ENCODE assay signal across 8 cellular contexts in genomic region chr11:108664241-108664640, GRCh38. TPM values are rescaled to one million over a fixed set of nuclear protein-coding genes. Genes with fewer than 3 reads are reported as not detected.
DNase-seq lines count a peak whose midpoint lies in the region; ATAC-seq and TF ChIP-seq lines count a peak whose summit lies in the region.

No MANE protein-coding gene starts in this region.

- H3K9me3 ChIP-seq in colonic mucosa, result no peaks in the 10 kb centered on the region
- H3K9me3 ChIP-seq in naive thymus-derived CD4-positive, alpha-beta T cell (ENCODE audit: control insufficient read depth in 2 of 3, low read length in 3 of 3), result no peaks in the 10 kb centered on the region

- DNase-seq in AG04449 (ENCODE audit: low read depth, low spot score), result no peak
- no peak for DNase-seq in Jurkat, Clone E6-1 (ENCODE audit: low read depth, low spot score)
- DNase-seq in colonic mucosa, result no peak
- DNase-seq in naive thymus-derived CD4-positive, alpha-beta T cell, result no peak
- DNase-seq in NCI-H2196 (lab: John Stamatoyannopoulos, UW; ENCODE audit: unreplicated experiment), result no peak
- DNase-seq in OCI-M1 (lab: John Stamatoyannopoulos, UW), result no peak
- no peak for DNase-seq in epidermal melanocyte (ENCODE audit: insufficient read length, low spot score)

- no peaks in the 10 kb centered on the region for H3K4me1 ChIP-seq in colonic mucosa
- peaks cover 18 to 22% of the 10 kb centered on the region in 2 donors for H3K4me1 ChIP-seq in naive thymus-derived CD4-positive, alpha-beta T cell (ENCODE audit: control insufficient read depth in 2 of 2, insufficient read depth in 2 of 2, low read length in 2 of 2)

- CTCF ChIA-PET in AG04449 (lab: Yijun Ruan, JAX), result interaction anchor here (0.6 to 3.2 kb wide), 4 partner anchors 12 to 1273 kb away, joined by 3 to 14 read pairs (median 6); partner anchors contain the start of gene ATM
- CTCF ChIA-PET in naive thymus-derived CD4-positive, alpha-beta T cell (lab: Charles Lee), result interaction anchor here (0.7 to 1.5 kb wide), 4 partner anchors 16 to 992 kb away, joined by 3 to 7 read pairs (median 6); partner anchors contain the start of gene CUL5

- POLR2A ChIA-PET in AG04449 (lab: Yijun Ruan, JAX), result interaction anchor here (0.6 to 0.9 kb wide), 2 partner anchors 197 to 446 kb away, joined by 3 read pairs; partner anchors contain the start of gene C11orf65
- POLR2A ChIA-PET in naive thymus-derived CD4-positive, alpha-beta T cell (lab: Charles Lee), result interaction anchor here (0.7 to 1.6 kb wide), 5 partner anchors 71 to 655 kb away, joined by 3 to 10 read pairs (median 4); partner anchors contain the start of genes C11orf65, CUL5 and EXPH5

- H3K36me3 Mint-ChIP-seq in naive thymus-derived CD4-positive, alpha-beta T cell, result peaks cover 0 to 11% (median 6%) of the 10 kb centered on the region in 5 donors

- H3K27ac ChIP-seq in colonic mucosa, result no peak overlapping the region
- H3K27ac ChIP-seq in naive thymus-derived CD4-positive, alpha-beta T cell (ENCODE audit: low read depth, low read length), result peak overlapping the region; percentile 74

- H3K27me3 ChIP-seq in colonic mucosa, result no peaks in the 10 kb centered on the region
- H3K27me3 ChIP-seq in naive thymus-derived CD4-positive, alpha-beta T cell (ENCODE audit: control insufficient read depth in 2 of 2, insufficient read depth in 2 of 2, low read length in 2 of 2), result no peaks in the 10 kb centered on the region

- ATAC-seq in naive thymus-derived CD4-positive, alpha-beta T cell, result no peak
- ATAC-seq in HG02973 (IDR thresholded peaks at IDR 0.05; ENCODE audit: unreplicated experiment), result no peak

- H3K4me3 ChIP-seq in AG04449 (ENCODE audit: low read depth, low read length) (peak overlapping the region; percentile 46), colonic mucosa (peak overlapping the region; percentile 88)
- H3K4me3 ChIP-seq in Jurkat, Clone E6-1 (ENCODE audit: low read length), result peak overlapping the region; percentile 81
- H3K4me3 ChIP-seq in naive thymus-derived CD4-positive, alpha-beta T cell (ENCODE audit: low read length), result peak overlapping the region; percentile 80

- H3K36me3 ChIP-seq in colonic mucosa, result no peaks in the 10 kb centered on the region
- H3K36me3 ChIP-seq in naive thymus-derived CD4-positive, alpha-beta T cell (ENCODE audit: control insufficient read depth in 2 of 3, insufficient read depth in 3 of 3, low read length in 3 of 3), result no peaks in the 10 kb centered on the region

- peaks cover 0 to 6% (median 0%) of the 10 kb centered on the region in 11 donors for H3K9me3 Mint-ChIP-seq in naive thymus-derived CD4-positive, alpha-beta T cell

- peaks cover 20 to 49% (median 40%) of the 10 kb centered on the region in 7 donors for H3K4me1 Mint-ChIP-seq in naive thymus-derived CD4-positive, alpha-beta T cell

- H3K27ac Mint-ChIP-seq in naive thymus-derived CD4-positive, alpha-beta T cell, result peak overlapping the region; percentile 70 to 100 (median 97)

- H3K27me3 Mint-ChIP-seq in naive thymus-derived CD4-positive, alpha-beta T cell, result peaks cover 0 to 9% (median 0%) of the 10 kb centered on the region in 5 donors

- intact Hi-C loops in colonic mucosa (cut with DNase I), result loop anchor here (10.0 kb wide), 1 partner anchor 649 kb away; no protein-coding TSS in a partner anchor
- intact Hi-C loops in naive thymus-derived CD4-positive, alpha-beta T cell (cut with micrococcal nuclease), result loop anchor here (1.0 to 10.0 kb wide), 14 partner anchors 8 to 1207 kb away; partner anchors contain the start of genes ACAT1 (in 2 of the 2), C11orf65 (in 2 of the 2), NPAT (in 2 of the 2) and ALKBH8 (in 1 of the 2)

- TF ChIP-seq CTCF in AG04449 (IDR thresholded peaks at IDR 0.05; ENCODE audit: insufficient read depth, low read length, missing control alignments), result no peak
- TF ChIP-seq CTCF in colonic mucosa (IDR thresholded peaks at IDR 0.05), result no peak

- H3K9ac ChIP-seq in colonic mucosa (ENCODE audit: low read depth in 2 of 2, low read length in 2 of 2), result peak overlapping the region in 1 of 2 donors; percentile 69

- peak overlapping the region; percentile 91 to 100 (median 100) for H3K4me3 Mint-ChIP-seq in naive thymus-derived CD4-positive, alpha-beta T cell

RNA-seq across cellular contexts. Expression of gene DDX10, which starts 0.6 kb away (rescaled TPM):
- polyA plus RNA-seq in Jurkat, Clone E6-1 (2012; ENCODE audit: insufficient read depth, insufficient read length), result 37.0 TPM
- total RNA-seq in colonic mucosa, result 10 to 100 TPM; 12.6 to 17.6 TPM
- total RNA-seq in naive thymus-derived CD4-positive, alpha-beta T cell, result 10 to 100 TPM; 16.7 to 34.6 (median 22.8) TPM
- 10 to 100 TPM; 14.8 to 16.7 TPM for polyA plus RNA-seq in naive thymus-derived CD4-positive, alpha-beta T cell
